In genomic region chr22:25909988-25910387, GRCh38 we compare ENCODE assay signal across 25 cellular contexts.
"Had no signal": no experiment of that assay in that cellular context is flagged by ENCODE, and none has a peak within 500 bp of the region (broad histone marks: within the 10 kb centered on the region; RNA-seq: fewer than 3 reads in every experiment).

No MANE protein-coding gene starts in this region.

- H3K9me3 ChIP-seq: SJCRH30 had no signal

- H3K4me3 ChIP-seq: K562, PC-9, SJCRH30 had no signal

- H3K27ac ChIP-seq: PC-9, RWPE1, SJCRH30 had no signal

- H3K4me1 ChIP-seq: SJCRH30 had no signal

- H3K27me3 ChIP-seq: SJCRH30 had no signal

- H2AFZ ChIP-seq: PC-9 had no signal

- H3K4me2 ChIP-seq: PC-9 had no signal

- DNase-seq: KG1, MM.1S, MV-4-11, NCI-H1092, NCI-H1105, NCI-H1417 treated with DMSO at 0.1 percent for 48 hours, NCI-H1436 treated with DMSO at 0.1 percent for 48 hours, NCI-H1694 treated with DMSO at 0.1 percent for 48 hours, NCI-H187 treated with DMSO at 0.1 percent for 48 hours, NCI-H2029, NCI-H2171 treated with DMSO at 0.1 percent for 48 hours, NCI-H2227 treated with DMSO at 0.1 percent for 48 hours, NCI-H345, NCI-H446, NCI-H510A treated with DMSO at 0.1 percent for 48 hours, NCI-H524 treated with DMSO at 0.1 percent for 48 hours, NCI-H526 treated with DMSO at 0.1 percent for 48 hours, NCI-H774, PC-9, SHP77, SIG-M5, SJCRH30, SW 1271 had no signal
